Comparison of ENCODE assay signal across 2 cellular contexts in the genomic region with DNA sequence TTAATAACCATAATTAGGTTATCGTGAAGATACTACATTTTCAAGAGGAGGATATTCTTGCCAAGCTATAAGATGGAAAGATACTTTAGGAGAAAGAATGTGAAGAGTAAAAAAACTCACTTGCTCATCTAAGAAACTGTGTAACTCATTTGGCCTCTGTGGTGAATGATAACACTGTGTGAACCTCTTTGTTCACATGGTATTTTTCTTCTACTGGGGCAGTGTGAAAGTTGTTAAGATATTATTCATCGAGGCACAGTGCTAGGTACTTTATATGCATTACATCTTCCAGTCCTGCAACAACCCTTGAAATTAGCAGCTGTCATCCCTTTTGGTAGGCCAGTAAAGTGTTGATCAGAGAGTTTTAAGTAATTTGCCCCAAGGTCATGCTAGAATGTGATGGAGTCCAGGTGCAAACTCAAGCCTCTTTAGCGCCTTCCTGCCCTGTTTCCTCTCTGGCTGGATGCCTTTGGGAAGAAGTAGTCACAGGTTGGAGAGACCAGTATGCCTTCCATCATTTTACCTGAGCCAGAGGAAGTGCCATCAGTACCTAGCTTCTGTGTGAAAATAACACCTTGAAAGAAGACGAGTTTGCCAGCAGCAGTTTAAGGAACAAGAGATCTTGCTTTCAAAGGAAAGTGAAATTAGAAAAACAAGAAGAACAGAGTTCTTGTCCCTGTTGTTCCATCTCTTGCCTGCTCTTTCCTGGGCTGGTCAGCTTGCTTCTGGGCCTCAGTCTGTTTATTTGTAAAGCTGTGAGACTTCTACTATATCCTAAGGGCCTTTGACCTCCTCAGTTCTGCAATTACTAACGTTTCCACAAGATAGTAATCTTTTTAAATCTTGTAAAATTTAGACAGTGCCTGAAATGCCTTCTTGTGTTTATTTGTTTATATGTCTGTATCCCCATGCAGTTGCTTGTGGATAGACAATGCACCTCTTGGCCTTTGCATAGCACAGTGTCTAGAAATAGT.
TF ChIP-seq lines count a peak whose summit lies in the region.

No MANE protein-coding gene starts in this region.

TF ChIP-seq in endothelial cell of umbilical vein, 7 proteins besides CTCF, POLR2A, EP300 and RAD21 (continued from another document):
- TF ChIP-seq GATA2 (IDR thresholded peaks at IDR 0.05; ENCODE audit: insufficient read depth, insufficient read length, low read depth, low read length) = no peak
- no peak for TF ChIP-seq MYC (IDR thresholded peaks at IDR 0.05; ENCODE audit: low read depth, low read length)

TF ChIP-seq in HEK293T, 16 proteins besides CTCF, POLR2A, EP300 and RAD21 (continued from another document):
- TF ChIP-seq, protein P1, sequence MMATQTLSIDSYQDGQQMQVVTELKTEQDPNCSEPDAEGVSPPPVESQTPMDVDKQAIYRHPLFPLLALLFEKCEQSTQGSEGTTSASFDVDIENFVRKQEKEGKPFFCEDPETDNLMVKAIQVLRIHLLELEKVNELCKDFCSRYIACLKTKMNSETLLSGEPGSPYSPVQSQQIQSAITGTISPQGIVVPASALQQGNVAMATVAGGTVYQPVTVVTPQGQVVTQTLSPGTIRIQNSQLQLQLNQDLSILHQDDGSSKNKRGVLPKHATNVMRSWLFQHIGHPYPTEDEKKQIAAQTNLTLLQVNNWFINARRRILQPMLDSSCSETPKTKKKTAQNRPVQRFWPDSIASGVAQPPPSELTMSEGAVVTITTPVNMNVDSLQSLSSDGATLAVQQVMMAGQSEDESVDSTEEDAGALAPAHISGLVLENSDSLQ (IDR thresholded peaks at IDR 0.05) = no peak
- TF ChIP-seq ARNT (IDR thresholded peaks at IDR 0.05) = no peak
- no peak for TF ChIP-seq ZNF384 (IDR thresholded peaks at IDR 0.05)
- TF ChIP-seq LEF1 (IDR thresholded peaks at IDR 0.05; ENCODE audit: borderline replicate concordance) = no peak
